Comparison of ENCODE assay signal across 9 cellular contexts in genomic region chr1:156704166-156704711, GRCh38. TPM values are rescaled to one million over a fixed set of nuclear protein-coding genes. Genes with fewer than 3 reads are reported as not detected.
A peak's percentile ranks its signal among the peaks of the same experiment; 100 is the strongest.
DNase-seq lines count a peak whose midpoint lies in the region; FAIRE-seq and TF ChIP-seq lines count a peak whose summit lies in the region.
"Had no signal": no experiment of that assay in that cellular context is flagged by ENCODE, and none has a peak within 500 bp of the region (broad histone marks: within the 10 kb centered on the region; RNA-seq: fewer than 3 reads in every experiment).

No MANE protein-coding gene starts in this region.

- H3K9me3 Mint-ChIP-seq in CD4-positive, alpha-beta memory T cell: no peaks in the 10 kb centered on the region
- H3K9me3 Mint-ChIP-seq: activated naive CD4-positive, alpha-beta T cell treated with anti-CD3 and anti-CD28 coated beads, Interleukin-2, amount 50 U/mL, for 72 hours had no signal

- no peak for TF ChIP-seq EP300 in esophagus muscularis mucosa (IDR thresholded peaks at IDR 0.05)

- no peak for DNase-seq in CD4-positive, alpha-beta memory T cell
- DNase-seq in MG63 (no peak), esophagus muscularis mucosa (ENCODE audit: extremely low spot score) (no peak), C1 segment of cervical spinal cord (lab: John Stamatoyannopoulos, UW) (no peak), substantia nigra (lab: John Stamatoyannopoulos, UW) (no peak), H54 (ENCODE audit: insufficient read length, low spot score) (no peak), NCI-H2196 treated with DMSO at 0.1 percent for 48 hours (lab: John Stamatoyannopoulos, UW; ENCODE audit: unreplicated experiment) (no peak)

- peaks cover 32% of the 10 kb centered on the region for H3K4me1 ChIP-seq in CD4-positive, alpha-beta memory T cell (ENCODE audit: insufficient read depth, low read length)
- peaks cover 29 to 60% (median 55%) of the 10 kb centered on the region in 4 donors for H3K4me1 ChIP-seq in esophagus muscularis mucosa
- peaks cover 55% of the 10 kb centered on the region for H3K4me1 ChIP-seq in neuron (ENCODE audit: insufficient read depth, low read length)

- H3K4me1 Mint-ChIP-seq in CD4-positive, alpha-beta memory T cell: peaks cover 8 to 47% (median 24%) of the 10 kb centered on the region in 4 donors

- H2AFZ ChIP-seq in neuron (ENCODE audit: low read depth, low read length): no peak overlapping the region

- no peak overlapping the region for H3K27ac ChIP-seq in CD4-positive, alpha-beta memory T cell (ENCODE audit: low read depth, low read length)
- H3K27ac ChIP-seq in esophagus muscularis mucosa (replicated peaks in 1 of 4) (peak overlapping the region in 2 of 4 donors; percentile 88), substantia nigra (ENCODE audit: low read depth, low read length, poor library complexity, severe bottlenecking) (no peak overlapping the region)

- no peak overlapping the region for H3K4me3 ChIP-seq in CD4-positive, alpha-beta memory T cell (ENCODE audit: low read length in 2 of 2)
- H3K4me3 ChIP-seq in MG63: peak overlapping the region; percentile 42
- peak overlapping the region in 3 of 4 donors; percentile 56 to 58 (median 56) for H3K4me3 ChIP-seq in esophagus muscularis mucosa
- H3K4me3 ChIP-seq in neuron (ENCODE audit: low read length): peak overlapping the region; percentile 42

- peaks cover 6% of the 10 kb centered on the region for H3K27me3 ChIP-seq in CD4-positive, alpha-beta memory T cell (ENCODE audit: insufficient read depth, low read length)
- H3K27me3 ChIP-seq in MG63: no peaks in the 10 kb centered on the region
- H3K27me3 ChIP-seq in esophagus muscularis mucosa: peaks cover 0 to 34% (median 0%) of the 10 kb centered on the region in 4 donors
- H3K27me3 ChIP-seq in neuron (ENCODE audit: insufficient read depth, low read length): no peaks in the 10 kb centered on the region

- CTCF ChIA-PET in CD4-positive, alpha-beta memory T cell (lab: Charles Lee; ENCODE audit: partially characterized antibody): interaction anchor here (2.1 to 12.1 kb wide), 2 partner anchors 15 to 17 kb away, joined by 10 to 187 read pairs; no protein-coding TSS in a partner anchor

- peak overlapping the region in 3 of 7 donors; percentile 38 to 68 (median 42) for H3K27ac Mint-ChIP-seq in CD4-positive, alpha-beta memory T cell
- H3K27ac Mint-ChIP-seq: activated naive CD4-positive, alpha-beta T cell treated with anti-CD3 and anti-CD28 coated beads, Interleukin-2, amount 50 U/mL, for 72 hours had no signal

- WGBS in esophagus muscularis mucosa: 53% methylated on average over 9 of the region's 10 CpGs

- no peak for TF ChIP-seq CTCF in esophagus muscularis mucosa (IDR thresholded peaks at IDR 0.05)

- H3K9me3 ChIP-seq in CD4-positive, alpha-beta memory T cell (ENCODE audit: control insufficient read depth in 1 of 2, low read length in 2 of 2): no peaks in the 10 kb centered on the region
- H3K9me3 ChIP-seq in MG63 (no peaks in the 10 kb centered on the region), esophagus muscularis mucosa (no peaks in the 10 kb centered on the region), neuron (ENCODE audit: low read length) (no peaks in the 10 kb centered on the region)

- POLR2A ChIA-PET in CD4-positive, alpha-beta memory T cell (lab: Charles Lee; ENCODE audit: partially characterized antibody): interaction anchor here (0.7 to 4.2 kb wide), 3 partner anchors 9 to 24 kb away, joined by 3 to 35 read pairs (median 3); partner anchors contain the start of genes ISG20L2 and METTL25B

- TF ChIP-seq POLR2A in esophagus muscularis mucosa (IDR thresholded peaks at IDR 0.05; ENCODE audit: low read depth): no peak
- TF ChIP-seq POLR2A in H54 (IDR thresholded peaks at IDR 0.05; ENCODE audit: low read depth, low read length): no peak

- peak overlapping the region in 7 of 8 donors; percentile 28 to 89 (median 59) for H3K4me3 Mint-ChIP-seq in CD4-positive, alpha-beta memory T cell

- intact Hi-C loops in CD4-positive, alpha-beta memory T cell (cut with micrococcal nuclease): loop anchor here (10.0 kb wide), 1 partner anchor 79 kb away; no protein-coding TSS in a partner anchor
- intact Hi-C loops in esophagus muscularis mucosa (cut with DNase I): no loop called here

- peaks cover 6 to 14% of the 10 kb centered on the region in 2 donors for H3K27me3 Mint-ChIP-seq in CD4-positive, alpha-beta memory T cell

- peaks cover 0 to 4% of the 10 kb centered on the region in 2 donors for H3K36me3 Mint-ChIP-seq in CD4-positive, alpha-beta memory T cell
- H3K36me3 Mint-ChIP-seq: activated naive CD4-positive, alpha-beta T cell treated with anti-CD3 and anti-CD28 coated beads, Interleukin-2, amount 50 U/mL, for 72 hours had no signal

- FAIRE-seq in H54 (lab: Jason Lieb, UNC): no peak

- no peaks in the 10 kb centered on the region for H3K36me3 ChIP-seq in CD4-positive, alpha-beta memory T cell (ENCODE audit: insufficient read depth, low read length)
- H3K36me3 ChIP-seq in MG63 (peaks cover 2% of the 10 kb centered on the region), esophagus muscularis mucosa (peaks cover 0 to 14% (median 0%) of the 10 kb centered on the region in 4 donors), neuron (ENCODE audit: insufficient read depth, low read length) (no peaks in the 10 kb centered on the region)

RNA-seq across cellular contexts. Expression of gene CRABP2, which starts 1.1 kb away (rescaled TPM):
- total RNA-seq in CD4-positive, alpha-beta memory T cell: under 1 TPM; 0.55 to 0.61 TPM
- under 1 TPM in 1 of 2 donors, not detected in 1; 0.21 TPM for polyA plus RNA-seq in CD4-positive, alpha-beta memory T cell
- total RNA-seq in MG63 (2014; rRNA removed; shearing (Covaris generic); ENCODE audit: low replicate concordance): 57.8 and 62.8 TPM in 2 replicates
- 1 to 10 TPM; 1.2 to 6.4 (median 2.7) TPM for total RNA-seq in esophagus muscularis mucosa

RNA-seq across cellular contexts. Expression of gene METTL25B, which starts 24.0 kb away (rescaled TPM):
- total RNA-seq in CD4-positive, alpha-beta memory T cell: 10 to 100 TPM; 30.5 to 35.7 TPM
- polyA plus RNA-seq in CD4-positive, alpha-beta memory T cell: 1 to 10 TPM; 4.6 to 7.5 TPM
- total RNA-seq in MG63 (2014; rRNA removed; shearing (Covaris generic); ENCODE audit: low replicate concordance): 10.0 and 20.8 TPM in 2 replicates
- total RNA-seq in esophagus muscularis mucosa: 10 to 100 TPM; 16.2 to 32.3 (median 18.0) TPM

RNA-seq across cellular contexts. Expression of gene ISG20L2, which starts 24.3 kb away (rescaled TPM):
- total RNA-seq in CD4-positive, alpha-beta memory T cell: 10 to 100 TPM; 47.9 to 53.1 TPM
- polyA plus RNA-seq in CD4-positive, alpha-beta memory T cell: 10 to 100 TPM; 11.4 to 19.3 TPM
- total RNA-seq in MG63 (2014; rRNA removed; shearing (Covaris generic); ENCODE audit: low replicate concordance): 15.6 and 38.7 TPM in 2 replicates
- 10 to 100 TPM; 16.2 to 20.0 (median 19.0) TPM for total RNA-seq in esophagus muscularis mucosa

RNA-seq across cellular contexts. Expression of gene NES, which starts 27.0 kb away (rescaled TPM):
- not detected for total RNA-seq in CD4-positive, alpha-beta memory T cell
- polyA plus RNA-seq in CD4-positive, alpha-beta memory T cell: not detected
- total RNA-seq in MG63 (2014; rRNA removed; shearing (Covaris generic); ENCODE audit: low replicate concordance): 0.03 TPM in 1 of 2 replicates, not detected in the other
- total RNA-seq in esophagus muscularis mucosa: 10 to 100 TPM; 16.6 to 37.4 (median 32.5) TPM
- total RNA-seq: activated naive CD4-positive, alpha-beta T cell treated with anti-CD3 and anti-CD28 coated beads, Interleukin-2, amount 50 U/mL, for 72 hours had no signal

RNA-seq across cellular contexts. Expression of gene MRPL24, which starts 36.6 kb away (rescaled TPM):
- 10 to 100 TPM; 44.1 to 47.4 TPM for total RNA-seq in CD4-positive, alpha-beta memory T cell
- 100 to 1,000 TPM in 1 of 2 donors, 10 to 100 TPM in 1; 86.7 to 150 TPM for polyA plus RNA-seq in CD4-positive, alpha-beta memory T cell
- total RNA-seq in MG63 (2014; rRNA removed; shearing (Covaris generic); ENCODE audit: low replicate concordance): 189 and 246 TPM in 2 replicates
- 10 to 100 TPM; 43.5 to 67.4 (median 62.4) TPM for total RNA-seq in esophagus muscularis mucosa

Comparison
In these comparisons a context has a peak if more than half of its experiments do, and no peak if none do; other contexts are left out.
1. H3K4me3 ChIP-seq: peak in MG63 (single experiment), esophagus muscularis mucosa (3 of 4) and neuron (single experiment); none in CD4-positive, alpha-beta memory T cell (0 of 2).